Comparison of ENCODE assay signal across 1 cellular context in the genomic region with DNA sequence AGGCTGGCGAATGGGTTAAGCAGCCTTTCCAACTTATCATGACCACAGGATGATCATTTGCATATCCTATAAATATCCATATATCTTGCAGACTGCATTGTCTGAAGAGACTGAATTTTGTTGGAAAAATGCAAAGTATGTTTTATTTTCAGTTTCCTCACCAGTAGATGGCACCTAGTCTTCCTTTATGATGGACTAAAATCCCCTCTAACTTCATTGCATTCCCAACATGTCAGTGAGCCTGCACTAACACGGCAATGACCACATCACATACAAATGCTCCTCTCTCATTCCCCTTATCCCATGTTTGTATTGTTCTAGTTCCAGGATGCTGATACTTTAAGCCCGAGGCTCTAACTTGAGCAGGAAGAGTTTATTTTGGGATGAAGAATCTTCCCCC.
TF ChIP-seq lines count a peak whose summit lies in the region.

No MANE protein-coding gene starts in this region.

TF ChIP-seq in H1, 55 proteins besides CTCF, POLR2A, EP300 and RAD21 (continued from another document):
- TF ChIP-seq, protein P1, sequence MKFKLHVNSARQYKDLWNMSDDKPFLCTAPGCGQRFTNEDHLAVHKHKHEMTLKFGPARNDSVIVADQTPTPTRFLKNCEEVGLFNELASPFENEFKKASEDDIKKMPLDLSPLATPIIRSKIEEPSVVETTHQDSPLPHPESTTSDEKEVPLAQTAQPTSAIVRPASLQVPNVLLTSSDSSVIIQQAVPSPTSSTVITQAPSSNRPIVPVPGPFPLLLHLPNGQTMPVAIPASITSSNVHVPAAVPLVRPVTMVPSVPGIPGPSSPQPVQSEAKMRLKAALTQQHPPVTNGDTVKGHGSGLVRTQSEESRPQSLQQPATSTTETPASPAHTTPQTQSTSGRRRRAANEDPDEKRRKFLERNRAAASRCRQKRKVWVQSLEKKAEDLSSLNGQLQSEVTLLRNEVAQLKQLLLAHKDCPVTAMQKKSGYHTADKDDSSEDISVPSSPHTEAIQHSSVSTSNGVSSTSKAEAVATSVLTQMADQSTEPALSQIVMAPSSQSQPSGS (IDR thresholded peaks at IDR 0.05; ENCODE audit: low read length), result no peak
- TF ChIP-seq SP4 (IDR thresholded peaks at IDR 0.05; ENCODE audit: low read length), result no peak
- TF ChIP-seq CHD1 (IDR thresholded peaks at IDR 0.05; ENCODE audit: low read depth, low read length), result no peak
- TF ChIP-seq, protein P2, sequence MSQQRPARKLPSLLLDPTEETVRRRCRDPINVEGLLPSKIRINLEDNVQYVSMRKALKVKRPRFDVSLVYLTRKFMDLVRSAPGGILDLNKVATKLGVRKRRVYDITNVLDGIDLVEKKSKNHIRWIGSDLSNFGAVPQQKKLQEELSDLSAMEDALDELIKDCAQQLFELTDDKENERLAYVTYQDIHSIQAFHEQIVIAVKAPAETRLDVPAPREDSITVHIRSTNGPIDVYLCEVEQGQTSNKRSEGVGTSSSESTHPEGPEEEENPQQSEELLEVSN (IDR thresholded peaks at IDR 0.05), result no peak
- no peak for TF ChIP-seq RBBP5 (IDR thresholded peaks at IDR 0.05; ENCODE audit: borderline replicate concordance, low read depth, low read length)
- no peak for TF ChIP-seq NANOG (IDR thresholded peaks at IDR 0.05; ENCODE audit: insufficient read depth, low read depth, low read length, poor library complexity, severe bottlenecking)
- TF ChIP-seq TBP (IDR thresholded peaks at IDR 0.05; ENCODE audit: low read depth, low read length), result no peak
- no peak for TF ChIP-seq SUZ12 (IDR thresholded peaks at IDR 0.05; ENCODE audit: low read length)
- no peak for TF ChIP-seq SIX5 (IDR thresholded peaks at IDR 0.05; ENCODE audit: low read depth, low read length)
